In genomic region chr3:49411968-49412631, GRCh38 we compare ENCODE assay signal across 8 cellular contexts. TPM values are rescaled to one million over a fixed set of nuclear protein-coding genes. Genes with fewer than 3 reads are reported as not detected.
DNase-seq lines count a peak whose midpoint lies in the region; ATAC-seq, FAIRE-seq and TF ChIP-seq lines count a peak whose summit lies in the region.

TSS of gene RHOA (minus strand) at chr3:49411976. CDS start at chr3:49375589, 36,387 bp downstream.
TSS of gene TCTA (plus strand) at chr3:49412423. CDS start at chr3:49412427, 4 bp downstream.

- peaks cover 18% of the 10 kb centered on the region for H4K20me1 ChIP-seq in keratinocyte (ENCODE audit: control insufficient read depth, extremely low read depth, insufficient read depth, low read length)

- H3K9ac ChIP-seq in keratinocyte (ENCODE audit: control insufficient read depth, extremely low read depth, insufficient read depth, low read length), result peak within 1 kb of the TSS; percentile 92

- FAIRE-seq in keratinocyte (lab: Jason Lieb, UNC), result peak; percentile 68

- peaks cover 23% of the 10 kb centered on the region for H3K4me1 ChIP-seq in keratinocyte (ENCODE audit: control insufficient read depth, extremely low read depth, insufficient read depth, low read length)

- no peak for TF ChIP-seq CTCF in keratinocyte (optimal IDR thresholded peaks at IDR 0.05 in 1 of 3, IDR thresholded peaks at IDR 0.05 in 1 of 3, conservative IDR thresholded peaks at IDR 0.05 in 1 of 3; ENCODE audit: extremely low read depth in 1 of 3, insufficient read depth in 2 of 3, low read length in 3 of 3)

- H3K9me3 ChIP-seq in keratinocyte (ENCODE audit: control insufficient read depth, low read depth, low read length), result no peaks in the 10 kb centered on the region

- peak within 1 kb of the TSS; percentile 70 for H2AFZ ChIP-seq in keratinocyte (ENCODE audit: control insufficient read depth, low read length)

- peaks cover 61% of the 10 kb centered on the region for H3K79me2 ChIP-seq in keratinocyte (ENCODE audit: control insufficient read depth, insufficient read depth, low read length)

- H3K4me3 ChIP-seq in keratinocyte (ENCODE audit: control insufficient read depth in 2 of 3, extremely low read depth in 1 of 3, insufficient read depth in 2 of 3, low read depth in 1 of 3, low read length in 3 of 3), result peak within 1 kb of the TSS; percentile 84 to 94 (median 93)

- peak within 1 kb of the TSS; percentile 85 for H3K4me2 ChIP-seq in keratinocyte (ENCODE audit: control insufficient read depth, extremely low read depth, insufficient read depth, low read depth, low read length)

- DNase-seq in AG20443 (ENCODE audit: low spot score), result peak; percentile 100
- peak; percentile 94 for DNase-seq in NCI-H510A (lab: John Stamatoyannopoulos, UW)
- peak; percentile 98 for DNase-seq in activated CD4-positive, alpha-beta T cell treated with anti-CD3 and anti-CD28 coated beads for 1 hour
- DNase-seq in cerebellum (ENCODE audit: low spot score), result peak; percentile 98
- DNase-seq in keratinocyte (ENCODE audit: low read depth, low spot score), result peak; percentile 99
- peak; percentile 97 to 99 for DNase-seq in stimulated activated CD4-positive, alpha-beta T cell treated with anti-CD3 and anti-CD28 coated beads, Interleukin-15, amount 100 ng/mL, for 1 hour (ENCODE audit: low read depth in 1 of 2, low spot score in 1 of 2)

- peaks cover 15 to 18% of the 10 kb centered on the region in 2 experiments for H3K36me3 ChIP-seq in keratinocyte (ENCODE audit: control insufficient read depth in 2 of 2, extremely low read depth in 1 of 2, insufficient read depth in 2 of 2, low read length in 2 of 2)

- no peaks in the 10 kb centered on the region for H3K27me3 ChIP-seq in keratinocyte (ENCODE audit: control insufficient read depth, extremely low read depth, insufficient read depth, low read length)

- TF ChIP-seq POLR2A in GM19099 (IDR thresholded peaks at IDR 0.05; ENCODE audit: extremely low read depth, insufficient read length, low read depth), result peak; percentile 99

- ATAC-seq in HG03432 (IDR thresholded peaks at IDR 0.05; ENCODE audit: unreplicated experiment), result peak; percentile 71

- dilution Hi-C loops in keratinocyte (cut with MboI; ENCODE audit: extremely low pct_ligation_motif_present, low sequenced_read_pairs), result no loop called here

- peaks cover 2% of the 10 kb centered on the region for H3K9me1 ChIP-seq in keratinocyte (ENCODE audit: control insufficient read depth, extremely low read depth, insufficient read depth, low read length)

- peak within 1 kb of the TSS; percentile 88 for H3K27ac ChIP-seq in keratinocyte (ENCODE audit: control insufficient read depth, insufficient read depth, low read length)

RNA-seq across cellular contexts. Expression of gene RHOA, which starts in this region (rescaled TPM):
- total RNA-seq in cerebellum, result 113 TPM
- polyA plus RNA-seq in keratinocyte, result 216 to 588 TPM (median 332 TPM) in 3 replicates
- 345 TPM for polyA plus RNA-seq in keratinocyte (2011; ENCODE audit: low read depth)
- polyA plus RNA-seq in keratinocyte (2011; cell fraction: cytosol; rRNA removed), result 429 and 562 TPM in 2 replicates
- 205 and 231 TPM in 2 replicates for polyA plus RNA-seq in keratinocyte (2011; cell fraction: nucleus; rRNA removed)
- 463 and 476 TPM in 2 replicates for polyA plus RNA-seq in keratinocyte (2012; ENCODE audit: low replicate concordance)
- polyA minus RNA-seq in keratinocyte, result 394 to 579 TPM (median 534 TPM) in 3 replicates
- polyA minus RNA-seq in keratinocyte (2011; cell fraction: cytosol; rRNA and poly(A)+ RNA removed), result 567 TPM
- polyA minus RNA-seq in keratinocyte (2011; cell fraction: nucleus; rRNA and poly(A)+ RNA removed), result 109 and 169 TPM in 2 replicates

RNA-seq across cellular contexts. Expression of gene TCTA, which starts in this region (rescaled TPM):
- total RNA-seq in cerebellum, result 11.3 TPM
- polyA plus RNA-seq in keratinocyte, result 16.5 to 21.2 TPM (median 20.4 TPM) in 3 replicates
- 0.60 TPM for polyA plus RNA-seq in keratinocyte (2011; ENCODE audit: low read depth)
- polyA plus RNA-seq in keratinocyte (2011; cell fraction: cytosol; rRNA removed), result 22.7 and 22.8 TPM in 2 replicates
- polyA plus RNA-seq in keratinocyte (2011; cell fraction: nucleus; rRNA removed), result 10.8 and 13.8 TPM in 2 replicates
- polyA plus RNA-seq in keratinocyte (2012; ENCODE audit: low replicate concordance), result 6.7 and 11.8 TPM in 2 replicates
- polyA minus RNA-seq in keratinocyte, result 10.8 to 13.7 TPM (median 12.8 TPM) in 3 replicates
- 9.2 TPM for polyA minus RNA-seq in keratinocyte (2011; cell fraction: cytosol; rRNA and poly(A)+ RNA removed)
- 3.6 and 8.1 TPM in 2 replicates for polyA minus RNA-seq in keratinocyte (2011; cell fraction: nucleus; rRNA and poly(A)+ RNA removed)

Comparison
In these comparisons a context has a peak if more than half of its experiments do, and no peak if none do; other contexts are left out.
1. Peak in every context shown above with its lines: DNase-seq, ATAC-seq, H3K4me3 ChIP-seq and H3K27ac ChIP-seq.